ENCODE assay signal across 7 cellular contexts in the genomic region with DNA sequence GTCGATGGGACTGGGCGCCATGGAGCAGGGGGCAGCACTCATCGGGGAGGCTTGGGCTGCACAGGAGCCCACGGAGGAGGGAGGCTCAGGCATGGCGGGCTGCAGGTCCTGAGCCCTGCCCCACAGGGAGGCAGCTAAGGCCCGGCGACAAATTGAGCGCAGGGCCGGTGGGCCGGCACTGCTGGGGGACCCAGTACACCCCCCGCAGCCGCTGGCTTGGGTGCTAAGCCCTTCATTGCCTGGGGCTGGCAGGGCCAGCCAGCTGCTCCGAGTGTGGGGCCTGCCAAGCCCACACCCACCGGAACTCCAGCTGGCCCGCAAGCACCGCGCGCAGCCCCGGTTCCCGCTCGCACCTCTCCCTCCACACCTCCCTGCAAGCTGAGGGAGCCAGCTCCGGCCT. TPM values are rescaled to one million over a fixed set of nuclear protein-coding genes. Genes with fewer than 3 reads are reported as not detected.
"Had no signal": no experiment of that assay in that cellular context is flagged by ENCODE, and none has a peak within 500 bp of the region (broad histone marks: within the 10 kb centered on the region; RNA-seq: fewer than 3 reads in every experiment).

No MANE protein-coding gene starts in this region.

RNA-seq across cellular contexts. Expression of a gene that starts 17.9 kb away (rescaled TPM):
- total RNA-seq: GM23248, GM23338, H1, H4, H7, H9, HFFc6 had no signal
- polyA plus RNA-seq: GM23248, GM23338, H1 had no signal
